In genomic region chr10:43105793-43106158, GRCh38 we compare ENCODE assay signal across 8 cellular contexts. TPM values are rescaled to one million over a fixed set of nuclear protein-coding genes. Genes with fewer than 3 reads are reported as not detected.
DNase-seq lines count a peak whose midpoint lies in the region; ATAC-seq, FAIRE-seq and TF ChIP-seq lines count a peak whose summit lies in the region.
"Had no signal": no experiment of that assay in that cellular context is flagged by ENCODE, and none has a peak within 500 bp of the region (broad histone marks: within the 10 kb centered on the region; RNA-seq: fewer than 3 reads in every experiment).

No MANE protein-coding gene starts in this region.

- H3K9me3 ChIP-seq in Caco-2 (no peaks in the 10 kb centered on the region), GM12878 (replicated peaks; ENCODE audit: control insufficient read depth, insufficient read depth, low read length) (no peaks in the 10 kb centered on the region), neural cell (ENCODE audit: low read length) (no peaks in the 10 kb centered on the region), body of pancreas (no peaks in the 10 kb centered on the region)

- RAD21 ChIA-PET in GM12878 (lab: Charles Lee; ENCODE audit: unreplicated experiment) = interaction anchor here (1.0 kb wide), 1 partner anchor 24 kb away, joined by 3 read pairs; no protein-coding TSS in a partner anchor

- DNase-seq in Caco-2 (no peak), HFF-Myc (ENCODE audit: extremely low read depth, low read depth) (no peak), GM12878 (ENCODE audit: low read depth, low spot score) (no peak), NCI-H1092 treated with DMSO at 0.1 percent for 48 hours (lab: John Stamatoyannopoulos, UW) (no peak), NCI-H1436 treated with DMSO at 0.1 percent for 48 hours (lab: John Stamatoyannopoulos, UW) (no peak), body of pancreas (no peak)
- DNase-seq: NCI-H2107 had no signal

- no peaks in the 10 kb centered on the region for H3K4me1 Mint-ChIP-seq in Caco-2 (ENCODE audit: low read depth, unreplicated experiment)

- H3K79me2 ChIP-seq in GM12878 (ENCODE audit: control insufficient read depth, insufficient read depth, low read length) (no peaks in the 10 kb centered on the region), neural cell (replicated peaks; ENCODE audit: insufficient read depth, low read length) (no peaks in the 10 kb centered on the region)

- H4K20me1 ChIP-seq in GM12878 (ENCODE audit: control insufficient read depth, insufficient read depth) (no peaks in the 10 kb centered on the region; the same call in 1 of the 2 replicates), neural cell (ENCODE audit: insufficient read depth) (no peaks in the 10 kb centered on the region)

- BruUV-seq in Caco-2 (replicated peaks; lab: Mats Ljungman, UMichigan) = no TSS peak
- BruUV-seq in GM12878 (replicated peaks; lab: Mats Ljungman, UMichigan) = no TSS peak

- H3K9ac ChIP-seq in GM12878 (ENCODE audit: control insufficient read depth, insufficient read depth, low read length) (no peak overlapping the region), neural cell (ENCODE audit: low read length) (no peak overlapping the region)

- H3K27ac Mint-ChIP-seq in Caco-2 (ENCODE audit: unreplicated experiment) = no peak overlapping the region

- TF ChIP-seq POLR2A in GM12878 (IDR thresholded peaks at IDR 0.05; ENCODE audit: low read depth, low read length) = no peak
- TF ChIP-seq POLR2A in body of pancreas (IDR thresholded peaks at IDR 0.05) = no peak

- no peak overlapping the region for H3K27ac ChIP-seq in GM12878 (ENCODE audit: control insufficient read depth, insufficient read depth)
- no peak overlapping the region for H3K27ac ChIP-seq in neural cell (ENCODE audit: low read length)
- no peak overlapping the region for H3K27ac ChIP-seq in body of pancreas

- no peak overlapping the region for H3K4me3 Mint-ChIP-seq in Caco-2 (ENCODE audit: unreplicated experiment)

- ATAC-seq in GM12878 (no peak), body of pancreas (no peak)

- no peaks in the 10 kb centered on the region for H3K9me3 Mint-ChIP-seq in Caco-2 (ENCODE audit: unreplicated experiment)

- H2AFZ ChIP-seq in GM12878 (ENCODE audit: control insufficient read depth, low read depth, low read length) (no peak overlapping the region), neural cell (ENCODE audit: low read depth, low read length) (no peak overlapping the region)

- CTCF ChIA-PET in Caco-2 (lab: Charles Lee) = no interaction called here
- CTCF ChIA-PET in GM12878 (lab: Yijun Ruan, JAX) = interaction anchor here (1.0 to 1.6 kb wide), 3 partner anchors 34 to 145 kb away, joined by 3 read pairs; no protein-coding TSS in a partner anchor

- TF ChIP-seq CTCF in Caco-2 (IDR thresholded peaks at IDR 0.05; ENCODE audit: insufficient read depth in 1 of 2, low read depth in 1 of 2, low read length in 1 of 2, severe bottlenecking in 1 of 2, unreplicated experiment in 1 of 2) = no peak
- no peak for TF ChIP-seq CTCF in HFF-Myc (IDR thresholded peaks at IDR 0.05; ENCODE audit: low read depth, low read length, missing control alignments)
- TF ChIP-seq CTCF in GM12878 (IDR thresholded peaks at IDR 0.05 in 2 of 3, conservative IDR thresholded peaks at IDR 0.05 in 1 of 3; ENCODE audit: control insufficient read depth in 2 of 3, extremely low read depth in 1 of 3, insufficient read depth in 1 of 3, low read depth in 3 of 3, low read length in 3 of 3) = no peak
- no peak for TF ChIP-seq CTCF in neural cell (IDR thresholded peaks at IDR 0.05; ENCODE audit: poor library complexity, severe bottlenecking)
- TF ChIP-seq CTCF in body of pancreas (IDR thresholded peaks at IDR 0.05) = no peak

- TF ChIP-seq EP300 in GM12878 (IDR thresholded peaks at IDR 0.05; ENCODE audit: borderline replicate concordance in 1 of 2, control insufficient read depth in 1 of 2, low read depth in 2 of 2, low read length in 2 of 2) (no peak), neural cell (conservative IDR thresholded peaks at IDR 0.05; ENCODE audit: poor library complexity, severe bottlenecking) (no peak)

- H3K4me3 ChIP-seq in Caco-2 (ENCODE audit: low read depth, low read length) (peak overlapping the region; percentile 48; the same call in 1 of the 2 replicates), HFF-Myc (replicated peaks; ENCODE audit: low read depth, low read length) (peak overlapping the region; percentile 47), GM12878 (no peak overlapping the region), neural cell (ENCODE audit: low read length) (peak overlapping the region; percentile 73), body of pancreas (no peak overlapping the region)

- no peaks in the 10 kb centered on the region for H3F3A ChIP-seq in neural cell (ENCODE audit: insufficient read depth, low read length, poor library complexity, severe bottlenecking)

- intact Hi-C loops in Caco-2 (cut with micrococcal nuclease; ENCODE audit: unreplicated experiment) (loop anchor here (1.0 to 10.0 kb wide), 4 partner anchors 131 to 357 kb away; no protein-coding TSS in a partner anchor), GM12878 (cut with micrococcal nuclease; ENCODE audit: unreplicated experiment) (loop anchor here (2.0 to 10.0 kb wide), 2 partner anchors 239 to 311 kb away; no protein-coding TSS in a partner anchor), body of pancreas (cut with DNase I) (loop anchor here (10.0 kb wide), 1 partner anchor 351 kb away; no protein-coding TSS in a partner anchor)

- H3K4me2 ChIP-seq in GM12878 (ENCODE audit: control insufficient read depth, insufficient read depth) = peak overlapping the region; percentile 93; the same call in 1 of the 2 replicates
- H3K4me2 ChIP-seq in neural cell (ENCODE audit: low read length) = no peak overlapping the region

- peaks cover 3% of the 10 kb centered on the region for H3K27me3 ChIP-seq in Caco-2 (replicated peaks; ENCODE audit: control insufficient read depth, insufficient read depth, low read length)
- peaks cover 4 to 5% of the 10 kb centered on the region in 2 experiments; a peak in 3 of 4 replicates for H3K27me3 ChIP-seq in GM12878 (replicated peaks in 1 of 2; ENCODE audit: control insufficient read depth in 2 of 2, insufficient read depth in 2 of 2, low read length in 1 of 2)
- peaks cover 22% of the 10 kb centered on the region for H3K27me3 ChIP-seq in neural cell (ENCODE audit: insufficient read depth, low read depth, low read length)
- H3K27me3 ChIP-seq in body of pancreas = no peaks in the 10 kb centered on the region

- POLR2A ChIA-PET in Caco-2 (lab: Charles Lee) (no interaction called here), GM12878 (lab: Charles Lee) (no interaction called here)

- no peaks in the 10 kb centered on the region for H3K9me2 ChIP-seq in neural cell (ENCODE audit: insufficient read depth, low read length)

- 8% methylated on average over 7 of the region's 7 CpGs for WGBS in GM12878 (ENCODE audit: insufficient coverage, insufficient replicate concordance, low lambda C conversion rate, missing lambda C conversion rate)
- WGBS in body of pancreas, 2 donors = 0 to 28% methylated on average over 1 to 7 of the region's 7 CpGs

- H3K36me3 ChIP-seq in Caco-2 (ENCODE audit: control insufficient read depth, insufficient read depth, low read length) (no peaks in the 10 kb centered on the region), GM12878 (ENCODE audit: control insufficient read depth in 2 of 2, insufficient read depth in 2 of 2, low read length in 1 of 2) (no peaks in the 10 kb centered on the region), neural cell (ENCODE audit: insufficient read depth, low read length) (no peaks in the 10 kb centered on the region), body of pancreas (replicated peaks in 1 of 2; ENCODE audit: insufficient read depth in 1 of 2, low read depth in 2 of 2) (no peaks in the 10 kb centered on the region)

- in situ Hi-C loops in GM12878 (cut with MboI) = loop anchor here (25.0 kb wide), 2 partner anchors 93 to 918 kb away; no protein-coding TSS in a partner anchor

- peaks cover 16% of the 10 kb centered on the region for H3K27me3 Mint-ChIP-seq in Caco-2 (ENCODE audit: insufficient read depth, unreplicated experiment)

- SMC1A ChIA-PET in GM12878 (lab: Charles Lee; ENCODE audit: uncharacterized antibody, unreplicated experiment) = no interaction called here

- TF ChIP-seq RAD21 in GM12878 (IDR thresholded peaks at IDR 0.05; ENCODE audit: insufficient read depth, low read depth, low read length) = no peak
- no peak for TF ChIP-seq RAD21 in neural cell (conservative IDR thresholded peaks at IDR 0.05)

- H3K36me3 Mint-ChIP-seq in Caco-2 (ENCODE audit: insufficient read depth, unreplicated experiment) = peaks cover 6% of the 10 kb centered on the region

- H3K4me1 ChIP-seq in Caco-2 = no peaks in the 10 kb centered on the region
- peaks cover 15% of the 10 kb centered on the region for H3K4me1 ChIP-seq in GM12878 (ENCODE audit: control insufficient read depth, insufficient read depth, low read length)
- H3K4me1 ChIP-seq in body of pancreas = peaks cover 14% of the 10 kb centered on the region

- no peak for FAIRE-seq in GM12878 (lab: Jason Lieb, UNC)

RNA-seq across cellular contexts. Expression of gene RET, which starts 28.9 kb away (rescaled TPM):
- total RNA-seq in Caco-2 (2022) (not detected in 2 replicates), GM12878 (2014; rRNA removed) (not detected in 2 replicates), GM12878 (2014; rRNA removed; fragmentation: Illumina TruSeq; extraction: Trizol) (not detected in 2 replicates), GM12878 (2021) (not detected in 2 replicates), body of pancreas (1 to 10 TPM in 1 of 2 donors, under 1 TPM in 1; 0.78 to 1.6 TPM)
- not detected in 2 replicates for total RNA-seq in GM12878 (2013; cell fraction: nucleolus; rRNA removed)
- not detected for polyA plus RNA-seq in GM12878 (2011; ENCODE audit: low read depth)
- polyA plus RNA-seq in GM12878 (2011; rRNA removed) (0.07 TPM in 1 of 2 replicates, not detected in the other), GM12878 (2014; fragmentation: Illumina TruSeq; extraction: Trizol) (not detected in 2 replicates), GM12878 (2014; fragmentation: Nextera tagmentation; extraction: Ambion mirVana) (not detected), GM12878 (2014; rRNA removed) (not detected in 2 replicates), GM12878 (2016; fragmentation: Nextera tagmentation; extraction: Ambion mirVana) (not detected), neural cell (1.5 and 1.7 TPM in 2 replicates)
- polyA plus RNA-seq in GM12878 (2011; cell fraction: cytosol; rRNA removed) = 0.02 and 0.03 TPM in 2 replicates
- polyA plus RNA-seq in GM12878 (2011; cell fraction: nucleus; rRNA removed) = 0.03 and 0.06 TPM in 2 replicates
- polyA plus RNA-seq in GM12878 (2012) = 0.03 TPM in 1 of 2 replicates, not detected in the other
- not detected in 2 replicates for polyA minus RNA-seq in GM12878 (2011; rRNA and poly(A)+ RNA removed)
- polyA minus RNA-seq in GM12878 (2011; cell fraction: cytosol; rRNA and poly(A)+ RNA removed) = not detected in 2 replicates
- not detected in 2 replicates for polyA minus RNA-seq in GM12878 (2011; cell fraction: nucleus; rRNA and poly(A)+ RNA removed)
- 1.4 and 2.7 TPM in 2 replicates for polyA minus RNA-seq in neural cell

RNA-seq across cellular contexts. Expression of gene CSGALNACT2, which starts 32.5 kb away (rescaled TPM):
- total RNA-seq in Caco-2 (2022) (5.0 and 6.4 TPM in 2 replicates), GM12878 (2014; rRNA removed) (5.1 and 6.4 TPM in 2 replicates), GM12878 (2014; rRNA removed; fragmentation: Illumina TruSeq; extraction: Trizol) (6.0 and 6.3 TPM in 2 replicates), GM12878 (2021) (7.6 and 8.4 TPM in 2 replicates), body of pancreas (1 to 10 TPM; 6.9 to 9.6 TPM)
- total RNA-seq in GM12878 (2013; cell fraction: nucleolus; rRNA removed) = 12.3 and 14.1 TPM in 2 replicates
- 5.7 TPM for polyA plus RNA-seq in GM12878 (2011; ENCODE audit: low read depth)
- polyA plus RNA-seq in GM12878 (2011; rRNA removed) (12.6 and 18.8 TPM in 2 replicates), GM12878 (2014; fragmentation: Illumina TruSeq; extraction: Trizol) (12.3 and 18.3 TPM in 2 replicates), GM12878 (2014; fragmentation: Nextera tagmentation; extraction: Ambion mirVana) (1 to 10 TPM; 2.5 to 4.0 TPM), GM12878 (2014; rRNA removed) (7.4 and 10.1 TPM in 2 replicates), GM12878 (2016; fragmentation: Nextera tagmentation; extraction: Ambion mirVana) (1 to 10 TPM; 9.0 to 9.9 TPM), neural cell (20.3 and 20.7 TPM in 2 replicates)
- polyA plus RNA-seq in GM12878 (2011; cell fraction: cytosol; rRNA removed) = 4.6 and 6.2 TPM in 2 replicates
- polyA plus RNA-seq in GM12878 (2011; cell fraction: nucleus; rRNA removed) = 12.0 and 12.8 TPM in 2 replicates
- 8.0 and 10.6 TPM in 2 replicates for polyA plus RNA-seq in GM12878 (2012)
- 5.5 and 7.8 TPM in 2 replicates for polyA minus RNA-seq in GM12878 (2011; rRNA and poly(A)+ RNA removed)
- polyA minus RNA-seq in GM12878 (2011; cell fraction: cytosol; rRNA and poly(A)+ RNA removed) = 3.2 and 3.5 TPM in 2 replicates
- polyA minus RNA-seq in GM12878 (2011; cell fraction: nucleus; rRNA and poly(A)+ RNA removed) = 2.5 and 3.7 TPM in 2 replicates
- 35.8 and 39.7 TPM in 2 replicates for polyA minus RNA-seq in neural cell

Comparison
In these comparisons a context has a peak if more than half of its experiments do, and no peak if none do; other contexts are left out.
1. H3K4me3 ChIP-seq: peak in Caco-2 (single experiment), HFF-Myc (single experiment) and neural cell (single experiment); none in GM12878 (single experiment) and body of pancreas (0 of 2).